In genomic region chr10:126663328-126663727, GRCh38 we compare ENCODE assay signal across 9 cellular contexts. TPM values are rescaled to one million over a fixed set of nuclear protein-coding genes. Genes with fewer than 3 reads are reported as not detected.
DNase-seq lines count a peak whose midpoint lies in the region; ATAC-seq lines count a peak whose summit lies in the region.
"Had no signal": no experiment of that assay in that cellular context is flagged by ENCODE, and none has a peak within 500 bp of the region (broad histone marks: within the 10 kb centered on the region; RNA-seq: fewer than 3 reads in every experiment).

No MANE protein-coding gene starts in this region.

- peak; percentile 72 to 85 for ATAC-seq in right cardiac atrium
- ATAC-seq in HG02840 (IDR thresholded peaks at IDR 0.05; ENCODE audit: low FRiP score, unreplicated experiment): no peak

- 44% methylated on average over 9 of the region's 9 CpGs for WGBS in right cardiac atrium
- no CpG with 5 or more reads among the region's 9 CpGs for WGBS in trophoblast cell (ENCODE audit: extremely low coverage, insufficient coverage, insufficient read length)

- H3K9me3 ChIP-seq in right cardiac atrium (ENCODE audit: control insufficient read depth, low read length) (no peaks in the 10 kb centered on the region), trophoblast cell (ENCODE audit: insufficient read depth, low read depth, low read length) (no peaks in the 10 kb centered on the region)

- no peak overlapping the region for H3K4ac ChIP-seq in trophoblast cell (ENCODE audit: low read depth, low read length)

- no peak overlapping the region for H3K14ac ChIP-seq in trophoblast cell (ENCODE audit: low read length)

- no peak overlapping the region for H3K4me3 ChIP-seq in Jurkat, Clone E6-1 (ENCODE audit: low read length)
- H3K4me3 ChIP-seq in right cardiac atrium (ENCODE audit: low read length) (no peak overlapping the region), trophoblast cell (ENCODE audit: low read depth, low read length) (no peak overlapping the region)
- H3K4me3 ChIP-seq: SK-N-MC had no signal

- H3K18ac ChIP-seq in trophoblast cell (ENCODE audit: low read length): no peak overlapping the region

- H3K27ac ChIP-seq in angular gyrus (ENCODE audit: low read depth, low read length) (peak overlapping the region; percentile 97), right cardiac atrium (ENCODE audit: low read length) (no peak overlapping the region), trophoblast cell (ENCODE audit: low read depth, low read length) (no peak overlapping the region)
- H3K27ac ChIP-seq: SK-N-MC had no signal

- no peak overlapping the region for H2BK120ac ChIP-seq in trophoblast cell (ENCODE audit: insufficient read depth, low read length, poor library complexity)

- no peaks in the 10 kb centered on the region for H3K79me1 ChIP-seq in trophoblast cell (ENCODE audit: low read length)

- no peak overlapping the region for H2AFZ ChIP-seq in trophoblast cell (ENCODE audit: insufficient read depth, low read length, poor library complexity)

- H3K79me2 ChIP-seq in trophoblast cell (ENCODE audit: control insufficient read depth, insufficient read depth, low read length, poor library complexity): no peaks in the 10 kb centered on the region

- DNase-seq in Jurkat, Clone E6-1 (ENCODE audit: low read depth, low spot score): peak; percentile 24
- peak; percentile 48 to 56 (median 49) for DNase-seq in right cardiac atrium
- DNase-seq in stimulated activated CD8-positive, alpha-beta memory T cell treated with anti-CD3 and anti-CD28 coated beads, Interleukin-12 subunit alpha, Interleukin-12 subunit beta, amount 100 ng/mL, for 1 hour (ENCODE audit: low read depth): peak; percentile 1
- DNase-seq in trophoblast cell: no peak
- DNase-seq in Kasumi-1 (lab: John Stamatoyannopoulos, UW): no peak
- DNase-seq: NCI-H1105 treated with DMSO at 0.1 percent for 48 hours had no signal

- no peak overlapping the region for H4K12ac ChIP-seq in trophoblast cell (ENCODE audit: low read depth, low read length)

- H3K27me3 ChIP-seq in right cardiac atrium (ENCODE audit: control insufficient read depth, insufficient read depth) (no peaks in the 10 kb centered on the region), trophoblast cell (ENCODE audit: insufficient read depth, low read length) (no peaks in the 10 kb centered on the region)

- no peak overlapping the region for H2BK5ac ChIP-seq in trophoblast cell (ENCODE audit: low read depth, low read length, poor library complexity)

- intact Hi-C loops in right cardiac atrium (cut with DNase I): no loop called here

- H3K4me1 ChIP-seq in right cardiac atrium (ENCODE audit: control insufficient read depth, insufficient read depth, low read length): no peaks in the 10 kb centered on the region
- peaks cover 0 to 2% of the 10 kb centered on the region in 2 experiments for H3K4me1 ChIP-seq in trophoblast cell (ENCODE audit: control insufficient read depth in 1 of 2, insufficient read depth in 2 of 2, low read length in 2 of 2)

- H3K4me2 ChIP-seq in trophoblast cell (ENCODE audit: low read length): no peak overlapping the region

- no peak overlapping the region for H4K91ac ChIP-seq in trophoblast cell (ENCODE audit: low read depth, low read length)

- no peak overlapping the region for H3K23ac ChIP-seq in trophoblast cell (ENCODE audit: low read length)

- no peaks in the 10 kb centered on the region for H3K36me3 ChIP-seq in trophoblast cell (ENCODE audit: control insufficient read depth in 1 of 2, insufficient read depth in 2 of 2, low read length in 2 of 2)

- H2BK12ac ChIP-seq in trophoblast cell (ENCODE audit: low read length): no peak overlapping the region

- no peak overlapping the region for H3K9ac ChIP-seq in trophoblast cell (ENCODE audit: low read length)

- H2AK5ac ChIP-seq in trophoblast cell (ENCODE audit: low read length): no peak overlapping the region

- H4K8ac ChIP-seq in trophoblast cell (ENCODE audit: low read depth, low read length): no peak overlapping the region

RNA-seq across cellular contexts. Expression of gene C10orf90, which starts 7.2 kb away (rescaled TPM):
- polyA plus RNA-seq in Jurkat, Clone E6-1 (2012; ENCODE audit: insufficient read depth, insufficient read length): not detected
- under 1 TPM in 1 of 4 donors, not detected in 3; 0.22 TPM for total RNA-seq in right cardiac atrium
- not detected for polyA plus RNA-seq in right cardiac atrium
- 0.04 TPM in 1 of 2 replicates, not detected in the other for polyA plus RNA-seq in trophoblast cell (2013)

Comparison
In these comparisons a context has a peak if more than half of its experiments do, and no peak if none do; other contexts are left out.
1. DNase-seq: peak in Jurkat, Clone E6-1 (single experiment), right cardiac atrium (3 of 3) and stimulated activated CD8-positive, alpha-beta memory T cell treated with anti-CD3 and anti-CD28 coated beads, Interleukin-12 subunit alpha, Interleukin-12 subunit beta, amount 100 ng/mL, for 1 hour (single experiment); none in trophoblast cell (0 of 2) and Kasumi-1 (0 of 2).